In genomic region chr15:35068861-35069260, GRCh38 we compare ENCODE assay signal across 17 cellular contexts. TPM values are rescaled to one million over a fixed set of nuclear protein-coding genes. Genes with fewer than 3 reads are reported as not detected.
DNase-seq lines count a peak whose midpoint lies in the region; ATAC-seq, FAIRE-seq and TF ChIP-seq lines count a peak whose summit lies in the region.
"Had no signal": no experiment of that assay in that cellular context is flagged by ENCODE, and none has a peak within 500 bp of the region (broad histone marks: within the 10 kb centered on the region; RNA-seq: fewer than 3 reads in every experiment).

No MANE protein-coding gene starts in this region.

- TF ChIP-seq RAD21 in K562 (CRISPR knock-in tag; conservative IDR thresholded peaks at IDR 0.05 in 1 of 2, IDR thresholded peaks at IDR 0.05 in 1 of 2), result no peak

- H3K23ac ChIP-seq in mesenchymal stem cell (ENCODE audit: low read length in 2 of 2), result no peak overlapping the region

- H3K79me1 ChIP-seq in mesenchymal stem cell (replicated peaks; ENCODE audit: low read length, poor library complexity, severe bottlenecking), result no peaks in the 10 kb centered on the region

- no peak overlapping the region for H3K4me3 ChIP-seq in GM23248
- H3K4me3 ChIP-seq in K562, result no peak overlapping the region
- H3K4me3 ChIP-seq in mesenchymal stem cell (ENCODE audit: insufficient read depth in 1 of 2, low read depth in 1 of 2, low read length in 2 of 2), result no peak overlapping the region
- H3K4me3 ChIP-seq in aorta (ENCODE audit: low read length in 2 of 2), result no peak overlapping the region

- no peak for FAIRE-seq in K562 (lab: Jason Lieb, UNC)
- FAIRE-seq: G401.6 had no signal

- H3K4me2 ChIP-seq in GM23248 (ENCODE audit: unreplicated experiment) (no peak overlapping the region), K562 (ENCODE audit: insufficient read depth, low read length) (no peak overlapping the region), mesenchymal stem cell (ENCODE audit: low read length, poor library complexity, severe bottlenecking) (no peak overlapping the region)

- H4K8ac ChIP-seq in mesenchymal stem cell (ENCODE audit: low read length), result peak overlapping the region; percentile 80

- H2BK12ac ChIP-seq in mesenchymal stem cell (ENCODE audit: low read length in 2 of 2), result peak overlapping the region; percentile 0 to 87

- H3K27ac ChIP-seq in GM23248 (no peak overlapping the region), K562 (ENCODE audit: extremely low read depth, low read depth, low read length) (no peak overlapping the region), mesenchymal stem cell (ENCODE audit: low read length, poor library complexity, severe bottlenecking) (no peak overlapping the region), aorta (ENCODE audit: low read depth in 1 of 2, low read length in 2 of 2) (no peak overlapping the region)
- H3K27ac ChIP-seq: C4-2B had no signal

- H2AFZ ChIP-seq in GM23248, result peak overlapping the region; percentile 55
- peak overlapping the region; percentile 87 for H2AFZ ChIP-seq in K562 (ENCODE audit: low read depth, low read length)
- no peak overlapping the region for H2AFZ ChIP-seq in mesenchymal stem cell (ENCODE audit: low read depth, low read length)

- H3K18ac ChIP-seq in mesenchymal stem cell (ENCODE audit: low read depth in 1 of 2, low read length in 2 of 2), result peak overlapping the region; percentile 15 to 59

- no peak overlapping the region for H2BK15ac ChIP-seq in mesenchymal stem cell (ENCODE audit: low read depth, poor library complexity, severe bottlenecking)

- POLR2A ChIA-PET in K562 (lab: Yijun Ruan, JAX), result interaction anchor here (0.6 kb wide), 1 partner anchor 1668 kb away, joined by 3 read pairs; no protein-coding TSS in a partner anchor

- WGBS in GM23248 (ENCODE audit: low coverage in 1 of 2, low lambda C conversion rate in 2 of 2, missing lambda C conversion rate in 2 of 2), 2 experiments, result 25% methylated on average over 4 of the region's 4 CpGs
- WGBS in K562 (ENCODE audit: insufficient coverage, low coverage, missing lambda C conversion rate), result 45% methylated on average over 4 of the region's 4 CpGs
- WGBS in mesenchymal stem cell, result 78% methylated on average over 3 of the region's 4 CpGs
- WGBS in aorta, 2 donors, result 63 to 68% methylated on average over 4 of the region's 4 CpGs

- ATAC-seq in K562, result no peak
- ATAC-seq in aorta (ENCODE audit: low FRiP score), result peak; percentile 46
- no peak for ATAC-seq in HG03521 (IDR thresholded peaks at IDR 0.05; ENCODE audit: unreplicated experiment)
- ATAC-seq: PC-3 had no signal

- H3K9ac ChIP-seq in GM23248, result no peak overlapping the region
- H3K9ac ChIP-seq in K562 (ENCODE audit: insufficient read depth in 1 of 2, low read depth in 2 of 2, low read length in 2 of 2), result no peak overlapping the region
- H3K9ac ChIP-seq in mesenchymal stem cell (ENCODE audit: low read length), result no peak overlapping the region

- TF ChIP-seq EP300 in K562 (IDR thresholded peaks at IDR 0.05; ENCODE audit: low read length), result no peak

- no peaks in the 10 kb centered on the region for H3F3A ChIP-seq in GM23248 (ENCODE audit: insufficient read depth)

- H3K9me3 ChIP-seq in GM23248 (ENCODE audit: low read depth), result no peaks in the 10 kb centered on the region
- no peaks in the 10 kb centered on the region for H3K9me3 ChIP-seq in K562 (replicated peaks; ENCODE audit: control insufficient read depth, insufficient read depth, low read depth, low read length)
- no peaks in the 10 kb centered on the region for H3K9me3 ChIP-seq in mesenchymal stem cell (ENCODE audit: control insufficient read depth, low read length)
- no peaks in the 10 kb centered on the region for H3K9me3 ChIP-seq in aorta (ENCODE audit: control insufficient read depth, low read length)

- H2BK5ac ChIP-seq in mesenchymal stem cell (ENCODE audit: low read depth, low read length, poor library complexity, severe bottlenecking), result no peak overlapping the region

- CTCF ChIA-PET in K562 (lab: Yijun Ruan, JAX; ENCODE audit: low intra/inter-chr PET ratio), result no interaction called here

- no peaks in the 10 kb centered on the region for H3K4me1 ChIP-seq in GM23248 (ENCODE audit: insufficient read depth)
- H3K4me1 ChIP-seq in K562 (replicated peaks in 1 of 2; ENCODE audit: control insufficient read depth in 2 of 2, insufficient read depth in 2 of 2, low read length in 2 of 2), result peaks cover 0 to 6% of the 10 kb centered on the region in 2 experiments; a peak in 2 of 5 replicates
- H3K4me1 ChIP-seq in mesenchymal stem cell (ENCODE audit: control insufficient read depth, insufficient read depth, low read depth, low read length), result no peaks in the 10 kb centered on the region
- no peaks in the 10 kb centered on the region for H3K4me1 ChIP-seq in aorta (ENCODE audit: control insufficient read depth in 1 of 2, insufficient read depth in 2 of 2, low read length in 2 of 2)

- peak overlapping the region; percentile 85 for H4K91ac ChIP-seq in mesenchymal stem cell (ENCODE audit: low read length)

- DNase-seq in GM23248 (no peak), K562 (ENCODE audit: extremely low read depth in 1 of 4, low spot score in 3 of 4) (no peak), mesenchymal stem cell (no peak), aorta (no peak), mucosa of gallbladder (ENCODE audit: low spot score) (no peak), HK-2 (ENCODE audit: unreplicated experiment) (no peak)
- DNase-seq: DMS79 treated with DMSO at 0.1 percent for 48 hours, HCEC 1CT, NCI-H1105, NCI-H2107, NCI-H226, NCI-H524 treated with DMSO at 0.1 percent for 48 hours, PC-3, RPMI8226 had no signal

- TF ChIP-seq CTCF in K562 (IDR thresholded peaks at IDR 0.05 in 2 of 3, conservative IDR thresholded peaks at IDR 0.05 in 1 of 3; ENCODE audit: insufficient read depth in 2 of 3, low read depth in 1 of 3, low read length in 3 of 3), result no peak

- no peaks in the 10 kb centered on the region for H3K9me1 ChIP-seq in K562 (ENCODE audit: control insufficient read depth, insufficient read depth, low read length)

- H3K36me3 ChIP-seq in GM23248 (ENCODE audit: low read depth), result no peaks in the 10 kb centered on the region
- H3K36me3 ChIP-seq in K562 (ENCODE audit: control insufficient read depth, insufficient read depth, low read length), result no peaks in the 10 kb centered on the region
- H3K36me3 ChIP-seq in mesenchymal stem cell (ENCODE audit: control insufficient read depth in 1 of 2, insufficient read depth in 2 of 2, low read depth in 1 of 2, low read length in 2 of 2), result no peaks in the 10 kb centered on the region
- H3K36me3 ChIP-seq in aorta (ENCODE audit: control insufficient read depth in 1 of 2, insufficient read depth in 2 of 2, low read length in 1 of 2), result no peaks in the 10 kb centered on the region

- H4K20me1 ChIP-seq in GM23248 (ENCODE audit: insufficient read depth) (no peaks in the 10 kb centered on the region), K562 (replicated peaks; ENCODE audit: control insufficient read depth, insufficient read depth, low read length) (no peaks in the 10 kb centered on the region)

- in situ Hi-C loops in GM23248 (cut with MboI) (no loop called here), K562 (cut with MboI) (no loop called here)

- H3K79me2 ChIP-seq in GM23248 (ENCODE audit: insufficient read depth) (no peaks in the 10 kb centered on the region), K562 (ENCODE audit: control insufficient read depth, insufficient read depth, low read length) (no peaks in the 10 kb centered on the region)

- no peak for TF ChIP-seq POLR2A in K562 (conservative IDR thresholded peaks at IDR 0.05)

- H3K9me2 ChIP-seq in GM23248 (ENCODE audit: insufficient read depth), result no peaks in the 10 kb centered on the region

- no peak overlapping the region for H3K14ac ChIP-seq in mesenchymal stem cell (ENCODE audit: low read length in 2 of 2)

- no peak overlapping the region for H2BK120ac ChIP-seq in mesenchymal stem cell (ENCODE audit: low read depth, low read length)

- no peak overlapping the region for H3K4ac ChIP-seq in mesenchymal stem cell (ENCODE audit: low read depth in 1 of 2, low read length in 2 of 2)

- intact Hi-C loops in K562 (cut with micrococcal nuclease), result loop anchor here (10.0 kb wide), 2 partner anchors 84 to 444 kb away; partner anchors contain the start of gene ZNF770
- intact Hi-C loops in aorta (cut with DNase I), result no loop called here

- BruUV-seq in K562 (replicated peaks; lab: Mats Ljungman, UMichigan), result no TSS peak

- H3K27me3 ChIP-seq in GM23248 (replicated peaks; ENCODE audit: insufficient read depth) (no peaks in the 10 kb centered on the region), K562 (ENCODE audit: control insufficient read depth in 2 of 2, insufficient read depth in 2 of 2, low read length in 2 of 2) (no peaks in the 10 kb centered on the region), mesenchymal stem cell (ENCODE audit: control insufficient read depth in 1 of 2, insufficient read depth in 1 of 2, low read length in 2 of 2) (no peaks in the 10 kb centered on the region), aorta (ENCODE audit: control insufficient read depth in 1 of 2, insufficient read depth in 2 of 2, low read length in 1 of 2) (no peaks in the 10 kb centered on the region)

- H2AK5ac ChIP-seq in mesenchymal stem cell (ENCODE audit: low read length, severe bottlenecking), result no peak overlapping the region

TF ChIP-seq in K562, 482 proteins besides CTCF, POLR2A, EP300 and RAD21 (continues in another document):
- no peak for TF ChIP-seq RBM34 (IDR thresholded peaks at IDR 0.05; ENCODE audit: borderline replicate concordance, insufficient read depth, low read length)
- no peak for TF ChIP-seq HLTF (IDR thresholded peaks at IDR 0.05)

RNA-seq across cellular contexts. Expression of gene NANOGP8, which starts 16.2 kb away (rescaled TPM):
- not detected in 2 replicates for total RNA-seq in GM23248 (2014; rRNA removed; shearing (Covaris generic))
- not detected in 2 replicates for polyA plus RNA-seq in GM23248 (2016; fragmentation: Nextera tagmentation; extraction: Ambion mirVana)
- total RNA-seq in K562 (2011; cell fraction: chromatin; rRNA removed; ENCODE audit: low replicate concordance), result not detected in 2 replicates
- not detected in 2 replicates for total RNA-seq in K562 (2011; cell fraction: nucleolus; rRNA removed)
- total RNA-seq in K562 (2011; cell fraction: nucleoplasm; rRNA removed), result not detected in 2 replicates
- total RNA-seq in K562 (2014; rRNA removed), result not detected in 2 replicates
- not detected in 2 replicates for total RNA-seq in K562 (2014; rRNA removed; fragmentation: Illumina TruSeq; extraction: Trizol)
- not detected in 2 replicates for total RNA-seq in K562 (2015; rRNA removed; fragmentation: Illumina TruSeq; extraction: Trizol)
- total RNA-seq in K562 (2021), result not detected in 2 replicates
- polyA plus RNA-seq in K562 (2011; rRNA removed), result not detected in 2 replicates
- not detected in 2 replicates for polyA plus RNA-seq in K562 (2011; cell fraction: cytosol; rRNA removed)
- polyA plus RNA-seq in K562 (2011; cell fraction: nucleus; rRNA removed), result not detected in 2 replicates
- polyA plus RNA-seq in K562 (2012), result not detected in 2 replicates
- not detected in 2 replicates for polyA plus RNA-seq in K562 (2014; fragmentation: Illumina TruSeq; extraction: Trizol)
- not detected for polyA plus RNA-seq in K562 (2014; fragmentation: Nextera tagmentation; extraction: Ambion mirVana)
- polyA plus RNA-seq in K562 (2014; rRNA removed), result not detected in 2 replicates
- not detected in 2 replicates for polyA minus RNA-seq in K562 (2011; rRNA and poly(A)+ RNA removed)
- polyA minus RNA-seq in K562 (2011; cell fraction: cytosol; rRNA and poly(A)+ RNA removed), result not detected in 2 replicates
- polyA minus RNA-seq in K562 (2011; cell fraction: nucleus; rRNA and poly(A)+ RNA removed), result not detected in 2 replicates
- polyA plus RNA-seq in mesenchymal stem cell (2013, experiment 1 of 2), result not detected
- polyA plus RNA-seq in mesenchymal stem cell (2013, experiment 2 of 2), result not detected
- 1 to 10 TPM; 1.2 to 1.5 TPM for total RNA-seq in aorta
- polyA plus RNA-seq in aorta, result not detected
- total RNA-seq in mucosa of gallbladder, result 0.46 TPM
- total RNA-seq: PC-3 had no signal
